9 cellular contexts compared by ENCODE assay signal in genomic region chr19:48795855-48796142, GRCh38. TPM values are rescaled to one million over a fixed set of nuclear protein-coding genes. Genes with fewer than 3 reads are reported as not detected.
A peak's percentile ranks its signal among the peaks of the same experiment; 100 is the strongest.
DNase-seq lines count a peak whose midpoint lies in the region; ATAC-seq and TF ChIP-seq lines count a peak whose summit lies in the region.
"Had no signal": no experiment of that assay in that cellular context is flagged by ENCODE, and none has a peak within 500 bp of the region (broad histone marks: within the 10 kb centered on the region; RNA-seq: fewer than 3 reads in every experiment).

No MANE protein-coding gene starts in this region.

- ATAC-seq in natural killer cell treated with Interleukin-12 subunit alpha and Interleukin-12 subunit beta and Interleukin-15 and Interleukin-18, amount 100 ng/mL, for 72 hours = no peak
- no peak for ATAC-seq in HG02763 (IDR thresholded peaks at IDR 0.05; ENCODE audit: unreplicated experiment)

- DNase-seq in activated naive CD4-positive, alpha-beta T cell treated with anti-CD3 and anti-CD28 coated beads for 36 hours = no peak
- DNase-seq in activated naive CD4-positive, alpha-beta T cell (lab: John Stamatoyannopoulos, UW) = no peak
- no peak for DNase-seq in endodermal cell
- DNase-seq in natural killer cell treated with Interleukin-12 subunit alpha and Interleukin-12 subunit beta and Interleukin-15 and Interleukin-18, amount 100 ng/mL, for 72 hours (ENCODE audit: low spot score) = no peak
- DNase-seq in Ammon's horn (ENCODE audit: low spot score) = no peak
- DNase-seq in DMS153 (lab: John Stamatoyannopoulos, UW) = no peak

- WGBS in endodermal cell (ENCODE audit: insufficient coverage in 1 of 2, insufficient read length in 1 of 2), 2 experiments = 84 to 88% methylated on average over 3 of the region's 3 CpGs
- 44% methylated on average over 3 of the region's 3 CpGs for WGBS in urinary bladder

- intact Hi-C loops in activated naive CD4-positive, alpha-beta T cell treated with anti-CD3 and anti-CD28 coated beads for 36 hours (cut with micrococcal nuclease) = loop anchor here (1.0 to 5.0 kb wide), 8 partner anchors 15 to 292 kb away; partner anchors contain the start of genes BCAT2, CA11, GYS1 and PPP1R15A

- peaks cover 10% of the 10 kb centered on the region for H3K4me1 Mint-ChIP-seq in activated naive CD4-positive, alpha-beta T cell treated with anti-CD3 and anti-CD28 coated beads for 36 hours (ENCODE audit: low read depth)
- peaks cover 7% of the 10 kb centered on the region for H3K4me1 Mint-ChIP-seq in endodermal cell
- H3K4me1 Mint-ChIP-seq in natural killer cell treated with Interleukin-12 subunit alpha and Interleukin-12 subunit beta and Interleukin-15 and Interleukin-18, amount 100 ng/mL, for 72 hours (ENCODE audit: low read depth in 2 of 2) = peaks cover 6 to 9% of the 10 kb centered on the region in 2 donors

- CTCF ChIA-PET in activated naive CD4-positive, alpha-beta T cell treated with anti-CD3 and anti-CD28 coated beads for 36 hours (lab: Charles Lee) = interaction anchor here (0.7 to 4.5 kb wide), 26 partner anchors 11 to 204 kb away, joined by 3 to 43 read pairs (median 3); partner anchors contain the start of genes BCAT2, CA11, GYS1 and HSD17B14

- H3K27ac Mint-ChIP-seq in activated naive CD4-positive, alpha-beta T cell treated with anti-CD3 and anti-CD28 coated beads for 36 hours = peak overlapping the region; percentile 87
- peak overlapping the region; percentile 99 for H3K27ac Mint-ChIP-seq in endodermal cell
- peak overlapping the region; percentile 55 to 90 for H3K27ac Mint-ChIP-seq in natural killer cell treated with Interleukin-12 subunit alpha and Interleukin-12 subunit beta and Interleukin-15 and Interleukin-18, amount 100 ng/mL, for 72 hours

- H3K4me3 ChIP-seq in endodermal cell (ENCODE audit: low read length) (no peak overlapping the region), urinary bladder (ENCODE audit: low read depth, low read length) (no peak overlapping the region)

- H3K27me3 ChIP-seq in endodermal cell (ENCODE audit: control insufficient read depth, insufficient read depth, low read length, poor library complexity, severe bottlenecking) = no peaks in the 10 kb centered on the region

- no peaks in the 10 kb centered on the region for H3K9me3 ChIP-seq in endodermal cell (ENCODE audit: control insufficient read depth, low read length)

- peak overlapping the region; percentile 82 for H3K4me3 Mint-ChIP-seq in activated naive CD4-positive, alpha-beta T cell treated with anti-CD3 and anti-CD28 coated beads for 36 hours
- no peak overlapping the region for H3K4me3 Mint-ChIP-seq in endodermal cell
- no peak overlapping the region for H3K4me3 Mint-ChIP-seq in natural killer cell treated with Interleukin-12 subunit alpha and Interleukin-12 subunit beta and Interleukin-15 and Interleukin-18, amount 100 ng/mL, for 72 hours

- H3K36me3 ChIP-seq in endodermal cell (ENCODE audit: control insufficient read depth, insufficient read depth, low read length) (no peaks in the 10 kb centered on the region), urinary bladder (ENCODE audit: insufficient read depth) (no peaks in the 10 kb centered on the region)

- no peak for TF ChIP-seq CTCF in endodermal cell (conservative IDR thresholded peaks at IDR 0.05)

- H3K9me3 Mint-ChIP-seq in activated naive CD4-positive, alpha-beta T cell treated with anti-CD3 and anti-CD28 coated beads for 36 hours = no peaks in the 10 kb centered on the region
- H3K9me3 Mint-ChIP-seq in endodermal cell = no peaks in the 10 kb centered on the region
- no peaks in the 10 kb centered on the region for H3K9me3 Mint-ChIP-seq in natural killer cell treated with Interleukin-12 subunit alpha and Interleukin-12 subunit beta and Interleukin-15 and Interleukin-18, amount 100 ng/mL, for 72 hours

- H3K36me3 Mint-ChIP-seq in activated naive CD4-positive, alpha-beta T cell treated with anti-CD3 and anti-CD28 coated beads for 36 hours (ENCODE audit: low read depth) = no peaks in the 10 kb centered on the region
- H3K36me3 Mint-ChIP-seq in endodermal cell (ENCODE audit: low read depth) = peaks cover 9% of the 10 kb centered on the region
- no peaks in the 10 kb centered on the region for H3K36me3 Mint-ChIP-seq in natural killer cell treated with Interleukin-12 subunit alpha and Interleukin-12 subunit beta and Interleukin-15 and Interleukin-18, amount 100 ng/mL, for 72 hours

- no peaks in the 10 kb centered on the region for H3K27me3 Mint-ChIP-seq in activated naive CD4-positive, alpha-beta T cell treated with anti-CD3 and anti-CD28 coated beads for 36 hours (ENCODE audit: low read depth)
- H3K27me3 Mint-ChIP-seq in endodermal cell (ENCODE audit: insufficient read depth) = no peaks in the 10 kb centered on the region
- H3K27me3 Mint-ChIP-seq in natural killer cell treated with Interleukin-12 subunit alpha and Interleukin-12 subunit beta and Interleukin-15 and Interleukin-18, amount 100 ng/mL, for 72 hours = no peaks in the 10 kb centered on the region

- H3K27ac ChIP-seq in endodermal cell (ENCODE audit: low read depth, low read length) (no peak overlapping the region), urinary bladder (ENCODE audit: low read depth) (peak overlapping the region; percentile 57)

- no peak overlapping the region for H3K9ac ChIP-seq in endodermal cell (ENCODE audit: extremely low read depth, low read length, poor library complexity, severe bottlenecking)

- peaks cover 4% of the 10 kb centered on the region for H3K4me1 ChIP-seq in endodermal cell (ENCODE audit: control insufficient read depth, insufficient read depth, low read length)
- no peaks in the 10 kb centered on the region for H3K4me1 ChIP-seq in urinary bladder (ENCODE audit: insufficient read depth)

RNA-seq across cellular contexts. Expression of gene BCAT2, which starts 15.0 kb away (rescaled TPM):
- 10 to 100 TPM; 66.4 to 66.8 TPM for total RNA-seq in activated naive CD4-positive, alpha-beta T cell treated with anti-CD3 and anti-CD28 coated beads for 36 hours
- total RNA-seq in endodermal cell = 100 to 1,000 TPM in 1 of 2 donors, 10 to 100 TPM in 1; 84.8 to 101 TPM
- 38.8 TPM for polyA plus RNA-seq in endodermal cell (2013, experiment 1 of 2)
- 42.3 TPM for polyA plus RNA-seq in endodermal cell (2013, experiment 2 of 2)
- 10 to 100 TPM; 31.7 to 40.4 TPM for total RNA-seq in natural killer cell treated with Interleukin-12 subunit alpha and Interleukin-12 subunit beta and Interleukin-15 and Interleukin-18, amount 100 ng/mL, for 72 hours
- total RNA-seq in urinary bladder = 34.4 TPM
- polyA plus RNA-seq in urinary bladder = 79.2 TPM

RNA-seq across cellular contexts. Expression of gene FGF21, which starts 40.5 kb away (rescaled TPM):
- total RNA-seq in activated naive CD4-positive, alpha-beta T cell treated with anti-CD3 and anti-CD28 coated beads for 36 hours = not detected
- total RNA-seq in endodermal cell (not detected), urinary bladder (not detected)
- not detected for polyA plus RNA-seq in endodermal cell (2013, experiment 1 of 2)
- polyA plus RNA-seq in endodermal cell (2013, experiment 2 of 2) = not detected
- not detected for total RNA-seq in natural killer cell treated with Interleukin-12 subunit alpha and Interleukin-12 subunit beta and Interleukin-15 and Interleukin-18, amount 100 ng/mL, for 72 hours
- polyA plus RNA-seq in urinary bladder = not detected
- total RNA-seq: activated CD8-positive, alpha-beta memory T cell treated with anti-CD3 and anti-CD28 coated beads for 36 hours had no signal

RNA-seq across cellular contexts. Expression of gene HSD17B14, which starts 40.5 kb away (rescaled TPM):
- total RNA-seq in activated naive CD4-positive, alpha-beta T cell treated with anti-CD3 and anti-CD28 coated beads for 36 hours = under 1 TPM in 1 of 2 experiments, not detected in 1; 0.50 TPM
- 10 to 100 TPM; 43.0 to 81.0 TPM for total RNA-seq in endodermal cell
- 20.0 TPM for polyA plus RNA-seq in endodermal cell (2013, experiment 1 of 2)
- polyA plus RNA-seq in endodermal cell (2013, experiment 2 of 2) = 19.0 TPM
- total RNA-seq in natural killer cell treated with Interleukin-12 subunit alpha and Interleukin-12 subunit beta and Interleukin-15 and Interleukin-18, amount 100 ng/mL, for 72 hours = under 1 TPM in 1 of 2 donors, not detected in 1; 0.26 TPM
- 3.4 TPM for total RNA-seq in urinary bladder
- 18.6 TPM for polyA plus RNA-seq in urinary bladder

RNA-seq across cellular contexts. Expression of gene FUT1, which starts 43.4 kb away (rescaled TPM):
- total RNA-seq in activated naive CD4-positive, alpha-beta T cell treated with anti-CD3 and anti-CD28 coated beads for 36 hours = under 1 TPM; 0.07 to 0.12 TPM
- total RNA-seq in endodermal cell (1 to 10 TPM; 5.4 to 6.3 TPM), urinary bladder (1.6 TPM)
- 0.93 TPM for polyA plus RNA-seq in endodermal cell (2013, experiment 1 of 2)
- 0.46 TPM for polyA plus RNA-seq in endodermal cell (2013, experiment 2 of 2)
- under 1 TPM in 1 of 2 donors, not detected in 1; 0.21 TPM for total RNA-seq in natural killer cell treated with Interleukin-12 subunit alpha and Interleukin-12 subunit beta and Interleukin-15 and Interleukin-18, amount 100 ng/mL, for 72 hours
- 1.5 TPM for polyA plus RNA-seq in urinary bladder

RNA-seq across cellular contexts. Expression of gene IZUMO1, which starts 49.1 kb away (rescaled TPM):
- not detected for total RNA-seq in activated naive CD4-positive, alpha-beta T cell treated with anti-CD3 and anti-CD28 coated beads for 36 hours
- total RNA-seq in endodermal cell (under 1 TPM; 0.22 to 0.80 TPM), urinary bladder (not detected)
- polyA plus RNA-seq in endodermal cell (2013, experiment 1 of 2) = 0.21 TPM
- polyA plus RNA-seq in endodermal cell (2013, experiment 2 of 2) = not detected
- total RNA-seq in natural killer cell treated with Interleukin-12 subunit alpha and Interleukin-12 subunit beta and Interleukin-15 and Interleukin-18, amount 100 ng/mL, for 72 hours = not detected
- polyA plus RNA-seq in urinary bladder = not detected
- total RNA-seq: activated CD8-positive, alpha-beta memory T cell treated with anti-CD3 and anti-CD28 coated beads for 36 hours had no signal

Comparison
In these comparisons a context has a peak if more than half of its experiments do, and no peak if none do; other contexts are left out.
1. RNA of gene HSD17B14, which starts 40.5 kb away (total RNA-seq): 43.0 to 81.0 TPM in endodermal cell; 3.4 TPM in urinary bladder (single experiment), 0.50 TPM in activated naive CD4-positive, alpha-beta T cell treated with anti-CD3 and anti-CD28 coated beads for 36 hours and 0.26 TPM in natural killer cell treated with Interleukin-12 subunit alpha and Interleukin-12 subunit beta and Interleukin-15 and Interleukin-18, amount 100 ng/mL, for 72 hours; every median in the first group is over 10 times any median in the second.
2. Peak in every context shown above with its lines, with median percentiles within 50 percentile points of each other: H3K27ac Mint-ChIP-seq.